Comparison of ENCODE assay signal across 21 cellular contexts in genomic region chrX:6849711-6850415, GRCh38.
DNase-seq lines count a peak whose midpoint lies in the region; ATAC-seq, FAIRE-seq and TF ChIP-seq lines count a peak whose summit lies in the region.
"Had no signal": no experiment of that assay in that cellular context is flagged by ENCODE, and none has a peak within 500 bp of the region (broad histone marks: within the 10 kb centered on the region; RNA-seq: fewer than 3 reads in every experiment).

No MANE protein-coding gene starts in this region.

- no peak overlapping the region for H2BK12ac ChIP-seq in H1 (ENCODE audit: low read depth, low read length)

- H2BK120ac ChIP-seq in H1 (replicated peaks; ENCODE audit: low read depth, low read length): no peak overlapping the region

- H3K4me1 Mint-ChIP-seq in osteocyte (ENCODE audit: unreplicated experiment): peaks cover 12% of the 10 kb centered on the region
- H3K4me1 Mint-ChIP-seq: immature natural killer cell had no signal

- H4K20me1 ChIP-seq in Karpas-422 (ENCODE audit: insufficient read depth, low read depth, low read length) (no peaks in the 10 kb centered on the region), H1 (replicated peaks in 1 of 2; ENCODE audit: control insufficient read depth in 1 of 2, insufficient read depth in 2 of 2, low read length in 2 of 2) (no peaks in the 10 kb centered on the region)

- H3K79me2 ChIP-seq in Karpas-422 (ENCODE audit: low read length) (no peaks in the 10 kb centered on the region), H1 (ENCODE audit: control insufficient read depth in 1 of 2, insufficient read depth in 2 of 2, low read length in 2 of 2) (no peaks in the 10 kb centered on the region)

- H2AFZ ChIP-seq in Karpas-422 (ENCODE audit: low read length) (no peak overlapping the region), H1 (ENCODE audit: low read length) (no peak overlapping the region)

- H3K9ac ChIP-seq in Karpas-422 (ENCODE audit: low read length) (peak overlapping the region; percentile 57), H1 (replicated peaks in 1 of 4; ENCODE audit: extremely low read depth in 1 of 4, low read depth in 3 of 4, low read length in 3 of 4) (no peak overlapping the region)

- no peaks in the 10 kb centered on the region for H3K9me3 Mint-ChIP-seq in osteocyte (ENCODE audit: unreplicated experiment)

- H3K36me3 ChIP-seq in Karpas-422 (ENCODE audit: insufficient read depth, low read length) (peaks cover 5% of the 10 kb centered on the region; the same call in 1 of the 2 replicates), H1 (ENCODE audit: control insufficient read depth in 2 of 4, insufficient read depth in 4 of 4, low read length in 3 of 4) (no peaks in the 10 kb centered on the region; a peak in 1 of 8 replicates)
- H3K36me3 ChIP-seq: adrenal gland, suprapubic skin had no signal

- no peak overlapping the region for H3K56ac ChIP-seq in H1 (replicated peaks; ENCODE audit: insufficient read length, low read depth, low read length)

- no peak for FAIRE-seq in H1 (lab: Jason Lieb, UNC)
- FAIRE-seq: GM12892 had no signal

- H3K27me3 ChIP-seq in Karpas-422 (ENCODE audit: low read length) (no peaks in the 10 kb centered on the region), H1 (replicated peaks in 1 of 4; ENCODE audit: control insufficient read depth in 3 of 4, extremely low read depth in 1 of 4, insufficient read depth in 3 of 4, low read length in 3 of 4) (no peaks in the 10 kb centered on the region)
- H3K27me3 ChIP-seq: adrenal gland, suprapubic skin had no signal

- TF ChIP-seq POLR2A in H1 (IDR thresholded peaks at IDR 0.05; ENCODE audit: control extremely low read depth in 1 of 2, low read depth in 2 of 2, low read length in 2 of 2): no peak

- H3K27ac ChIP-seq in Karpas-422 (ENCODE audit: low read length): peak overlapping the region; percentile 99
- H3K27ac ChIP-seq in H1 (ENCODE audit: low read depth, low read length): no peak overlapping the region
- H3K27ac ChIP-seq: adrenal gland, epithelial cell of prostate, suprapubic skin had no signal

- no peak overlapping the region; the same call in 1 of the 2 replicates for H3K18ac ChIP-seq in H1 (ENCODE audit: extremely low read depth, low read length)

- H3K9me3 ChIP-seq in Karpas-422 (ENCODE audit: low read length) (peaks cover 7% of the 10 kb centered on the region), H1 (ENCODE audit: insufficient read depth in 2 of 2, low read depth in 1 of 2, low read length in 1 of 2) (peaks cover 3 to 5% of the 10 kb centered on the region in 2 experiments; a peak in 2 of 4 replicates)
- H3K9me3 ChIP-seq: adrenal gland, suprapubic skin had no signal

- no peak overlapping the region for H2BK20ac ChIP-seq in H1 (ENCODE audit: low read length)

- H3K4ac ChIP-seq in H1 (replicated peaks; ENCODE audit: insufficient read length, low read depth, low read length): no peak overlapping the region

- TF ChIP-seq CTCF in GM12865 (IDR thresholded peaks at IDR 0.05; ENCODE audit: insufficient read depth, low read depth, low read length, missing control alignments) (no peak), H1 (IDR thresholded peaks at IDR 0.05; ENCODE audit: control extremely low read depth in 1 of 3, insufficient read depth in 1 of 3, low read depth in 1 of 3, low read length in 3 of 3) (no peak), osteocyte (IDR thresholded peaks at IDR 0.05) (no peak)

- H3K14ac ChIP-seq in H1 (ENCODE audit: insufficient read length): no peak overlapping the region

- 24% methylated on average over 6 of the region's 6 CpGs; no CpG with 5 or more reads in 1 of the 2 experiments for WGBS in H1 (ENCODE audit: extremely low coverage in 1 of 2, insufficient coverage in 1 of 2, insufficient read length in 1 of 2, insufficient replicate concordance in 2 of 2, low coverage in 1 of 2, low lambda C conversion rate in 2 of 2, missing lambda C conversion rate in 1 of 2), 2 experiments

- H4K5ac ChIP-seq in H1 (ENCODE audit: insufficient read length, low read depth, low read length): no peak overlapping the region

- no peak overlapping the region for H2BK15ac ChIP-seq in H1 (ENCODE audit: low read length)

- CTCF ChIA-PET in H1 (lab: Charles Lee; ENCODE audit: partially characterized antibody): no interaction called here

- H2AK5ac ChIP-seq in H1 (ENCODE audit: low read depth, low read length): no peak overlapping the region

- no peak for ATAC-seq in HG02970 (IDR thresholded peaks at IDR 0.05; ENCODE audit: low FRiP score, unreplicated experiment)
- ATAC-seq: activated CD8-positive, alpha-beta T cell treated with anti-CD3 and anti-CD28 coated beads, Interleukin-2, amount 10 ng/mL, durations not matched to agents 7 days and 5 days; HCT116; right cardiac atrium had no signal

- TF ChIP-seq RAD21 in H1 (IDR thresholded peaks at IDR 0.05 in 1 of 2, conservative IDR thresholded peaks at IDR 0.05 in 1 of 2; ENCODE audit: low read depth in 2 of 2, low read length in 2 of 2): no peak

- no peaks in the 10 kb centered on the region for H3K27me3 Mint-ChIP-seq in osteocyte (ENCODE audit: unreplicated experiment)
- H3K27me3 Mint-ChIP-seq: memory B cell had no signal

- no peak for TF ChIP-seq EP300 in H1 (IDR thresholded peaks at IDR 0.05; ENCODE audit: borderline replicate concordance in 1 of 2, low read depth in 2 of 2, low read length in 2 of 2)

- H3K4me1 ChIP-seq in Karpas-422 (ENCODE audit: low read length) (peaks cover 67% of the 10 kb centered on the region), H1 (replicated peaks in 1 of 4; ENCODE audit: control insufficient read depth in 3 of 4, insufficient read depth in 4 of 4, low read length in 3 of 4) (peaks cover 0 to 7% (median 0%) of the 10 kb centered on the region in 4 experiments; a peak in 1 of 7 replicates)
- H3K4me1 ChIP-seq: adrenal gland, suprapubic skin had no signal

- no peaks in the 10 kb centered on the region for H3K23me2 ChIP-seq in H1 (ENCODE audit: low read depth, low read length)

- no peak overlapping the region for H3K23ac ChIP-seq in H1 (ENCODE audit: insufficient read length)

- POLR2A ChIA-PET in H1 (lab: Charles Lee; ENCODE audit: partially characterized antibody): no interaction called here

- no peak overlapping the region for H4K91ac ChIP-seq in H1 (replicated peaks; ENCODE audit: insufficient read length, low read length)

- H3K4me3 Mint-ChIP-seq in osteocyte (ENCODE audit: unreplicated experiment): peak overlapping the region; percentile 40
- H3K4me3 Mint-ChIP-seq: activated CD8-positive, alpha-beta T cell treated with anti-CD3 and anti-CD28 coated beads, Interleukin-2, amount 10 ng/mL, durations not matched to agents 7 days and 5 days; immature natural killer cell; memory B cell had no signal

- DNase-seq in GM12865 (ENCODE audit: low read depth): peak; percentile 1
- DNase-seq in Karpas-422: peak; percentile 72
- DNase-seq in H1 (ENCODE audit: low read depth in 1 of 2, low spot score in 2 of 2): no peak
- DNase-seq in osteocyte (ENCODE audit: extremely low spot score, unreplicated experiment): no peak
- no peak for DNase-seq in NCI-H774 (lab: John Stamatoyannopoulos, UW)
- no peak for DNase-seq in NCI-H128 (lab: John Stamatoyannopoulos, UW; ENCODE audit: unreplicated experiment)
- DNase-seq in NCI-H2196 treated with DMSO at 0.1 percent for 48 hours (lab: John Stamatoyannopoulos, UW; ENCODE audit: unreplicated experiment): no peak
- DNase-seq: activated CD8-positive, alpha-beta T cell treated with anti-CD3 and anti-CD28 coated beads, Interleukin-2, amount 10 ng/mL, durations not matched to agents 7 days and 5 days; adrenal gland; immature natural killer cell; NCI-H1092 treated with DMSO at 0.1 percent for 48 hours; NCI-H2171; right cardiac atrium; stimulated activated CD4-positive, alpha-beta T cell treated with anti-CD3 and anti-CD28 coated beads, Interleukin-1b, Interleukin-23, amount 100 ng/mL, for 48 hours had no signal

- peak overlapping the region; percentile 86 for H3K27ac Mint-ChIP-seq in osteocyte (ENCODE audit: unreplicated experiment)
- H3K27ac Mint-ChIP-seq: activated CD8-positive, alpha-beta T cell treated with anti-CD3 and anti-CD28 coated beads, Interleukin-2, amount 10 ng/mL, durations not matched to agents 7 days and 5 days; IgD-negative memory B cell; immature natural killer cell; memory B cell had no signal

- H4K8ac ChIP-seq in H1 (ENCODE audit: extremely low read depth, insufficient read depth, low read length): no peak overlapping the region

- H3K9me2 ChIP-seq in Karpas-422 (replicated peaks; ENCODE audit: insufficient read depth, low read length): no peaks in the 10 kb centered on the region

- H3K4me3 ChIP-seq in GM12865 (ENCODE audit: low read depth, low read length) (no peak overlapping the region), Karpas-422 (ENCODE audit: low read length) (peak overlapping the region; percentile 32), H1 (ENCODE audit: extremely low read depth in 1 of 4, insufficient read depth in 2 of 4, low read depth in 3 of 4, low read length in 4 of 4) (no peak overlapping the region)
- H3K4me3 ChIP-seq: adrenal gland, suprapubic skin had no signal

- no peaks in the 10 kb centered on the region for H3K79me1 ChIP-seq in H1 (ENCODE audit: low read depth, low read length)

- H3K36me3 Mint-ChIP-seq in osteocyte (ENCODE audit: unreplicated experiment): no peaks in the 10 kb centered on the region
- H3K36me3 Mint-ChIP-seq: immature natural killer cell, memory B cell had no signal

- peak overlapping the region; percentile 83; the same call in 1 of the 2 replicates for H2BK5ac ChIP-seq in H1 (ENCODE audit: low read depth, low read length)

- H3K4me2 ChIP-seq in Karpas-422 (ENCODE audit: low read depth, low read length, poor library complexity, severe bottlenecking): peak overlapping the region; percentile 71
- H3K4me2 ChIP-seq in H1 (ENCODE audit: insufficient read depth in 1 of 2, low read depth in 2 of 2, low read length in 2 of 2): peak overlapping the region in 1 of 2 experiments; percentile 45; a peak in 2 of 4 replicates

TF ChIP-seq in H1, 55 proteins besides CTCF, POLR2A, EP300 and RAD21:
- no peak for TF ChIP-seq POU5F1 (IDR thresholded peaks at IDR 0.05; ENCODE audit: low read depth, low read length)
- TF ChIP-seq ZNF274 (IDR thresholded peaks at IDR 0.05; ENCODE audit: borderline replicate concordance, extremely low read depth, low read length): no peak
- no peak for TF ChIP-seq BACH1 (IDR thresholded peaks at IDR 0.05; ENCODE audit: low read length)
- TF ChIP-seq TCF12 (IDR thresholded peaks at IDR 0.05; ENCODE audit: low read depth, low read length): no peak
- TF ChIP-seq EZH2 (IDR thresholded peaks at IDR 0.05; ENCODE audit: low read depth, low read length, severe bottlenecking): no peak
- no peak for TF ChIP-seq SP2 (IDR thresholded peaks at IDR 0.05; ENCODE audit: low read length)
- TF ChIP-seq RXRA (IDR thresholded peaks at IDR 0.05; ENCODE audit: insufficient read depth, low read depth, low read length): no peak

Comparison
In these comparisons a context has a peak if more than half of its experiments do, and no peak if none do; other contexts are left out.
1. DNase-seq: peak in GM12865 (single experiment) and Karpas-422 (single experiment); none in H1 (0 of 2), osteocyte (single experiment), NCI-H774 (single experiment), NCI-H128 (single experiment) and NCI-H2196 treated with DMSO at 0.1 percent for 48 hours (single experiment).